In the genomic region with DNA sequence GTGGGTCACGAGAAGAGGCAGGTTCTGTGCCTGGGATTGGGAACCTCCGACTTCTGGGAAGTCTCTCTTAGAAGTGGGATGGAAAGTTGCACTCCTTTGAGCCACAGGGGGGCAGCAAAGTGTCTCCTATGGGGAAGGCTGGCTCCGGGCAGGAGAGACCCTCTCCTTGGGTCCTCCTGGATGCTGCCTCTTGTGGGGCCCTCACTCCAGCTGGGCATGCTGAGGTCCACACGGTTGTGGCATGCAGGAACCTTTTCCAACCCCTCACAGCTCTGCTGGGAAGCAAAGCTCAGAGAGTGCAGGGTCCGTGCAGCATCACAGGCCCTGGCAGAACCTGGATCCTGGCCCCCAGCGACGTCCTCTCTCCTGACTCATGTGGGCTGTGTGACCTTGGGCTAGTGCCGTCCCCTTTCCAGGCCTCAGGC, we compare ENCODE assay signal across 8 cellular contexts. TPM values are rescaled to one million over a fixed set of nuclear protein-coding genes. Genes with fewer than 3 reads are reported as not detected.
A peak's percentile ranks its signal among the peaks of the same experiment; 100 is the strongest.
DNase-seq lines count a peak whose midpoint lies in the region; ATAC-seq and TF ChIP-seq lines count a peak whose summit lies in the region.

No MANE protein-coding gene starts in this region.

- TF ChIP-seq RAD21 in HCT116 (IDR thresholded peaks at IDR 0.05; ENCODE audit: low read depth), result peak; percentile 81

- H3K36me3 ChIP-seq in HCT116 (ENCODE audit: control insufficient read depth in 1 of 2, insufficient read depth in 2 of 2, low read length in 2 of 2) (no peaks in the 10 kb centered on the region), Peyer's patch (no peaks in the 10 kb centered on the region), fibroblast of lung (ENCODE audit: control insufficient read depth, insufficient read depth, low read length) (no peaks in the 10 kb centered on the region), psoas muscle (ENCODE audit: insufficient read depth in 1 of 2, low read depth in 1 of 2) (no peaks in the 10 kb centered on the region)

- DNase-seq in CD14-positive monocyte (ENCODE audit: low spot score) (no peak), HCT116 (ENCODE audit: low read depth, low spot score) (no peak), Peyer's patch (no peak), fibroblast of lung (ENCODE audit: low read depth in 2 of 2) (peak; percentile 21 to 35), psoas muscle (no peak), SKM-1 treated with dmso at 0.1 percent for 144 hours (lab: John Stamatoyannopoulos, UW; ENCODE audit: unreplicated experiment) (no peak)

- CTCF ChIA-PET in HCT116 (lab: Charles Lee), result no interaction called here

- BruUV-seq in HCT116 (replicated peaks; lab: Mats Ljungman, UMichigan), result no TSS peak

- no peak overlapping the region for H3K27ac Mint-ChIP-seq in CD14-positive monocyte

- H3K79me2 ChIP-seq in HCT116 (ENCODE audit: insufficient read depth, low read length) (no peaks in the 10 kb centered on the region), fibroblast of lung (ENCODE audit: control insufficient read depth, insufficient read depth, low read length) (no peaks in the 10 kb centered on the region)

- H3K36me3 Mint-ChIP-seq in CD14-positive monocyte, result no peaks in the 10 kb centered on the region

- H3K4me2 ChIP-seq in HCT116 (ENCODE audit: low read length) (no peak overlapping the region), fibroblast of lung (ENCODE audit: extremely low read depth, insufficient read depth, low read length) (no peak overlapping the region)

- H3K27me3 Mint-ChIP-seq in CD14-positive monocyte (ENCODE audit: low read depth in 3 of 3), result peaks cover 2 to 7% (median 7%) of the 10 kb centered on the region in 3 donors

- WGBS in psoas muscle, 3 donors, result 21 to 34% (median 23%) methylated on average over 8 of the region's 8 CpGs

- POLR2A ChIA-PET in HCT116 (lab: Charles Lee), result no interaction called here

- no peaks in the 10 kb centered on the region for H3K4me1 Mint-ChIP-seq in CD14-positive monocyte

- no peak overlapping the region for H3K27ac ChIP-seq in HCT116 (ENCODE audit: low read depth, low read length)
- no peak overlapping the region for H3K27ac ChIP-seq in Peyer's patch
- H3K27ac ChIP-seq in fibroblast of lung (ENCODE audit: insufficient read depth, low read length), result no peak overlapping the region
- H3K27ac ChIP-seq in psoas muscle, result no peak overlapping the region

- H3K9me3 Mint-ChIP-seq in CD14-positive monocyte, result no peaks in the 10 kb centered on the region

- TF ChIP-seq CTCF in CD14-positive monocyte (IDR thresholded peaks at IDR 0.05) (peak; percentile 79), HCT116 (IDR thresholded peaks at IDR 0.05 in 2 of 3, conservative IDR thresholded peaks at IDR 0.05 in 1 of 3; ENCODE audit: borderline replicate concordance in 1 of 3, insufficient read depth in 1 of 3, low read depth in 2 of 3, low read length in 2 of 3) (peak; percentile 41 to 79 (median 77); a peak in 5 of 6 replicates), Peyer's patch (IDR thresholded peaks at IDR 0.05) (peak in 5 of 6 experiments; percentile 17 to 45 (median 25)), fibroblast of lung (conservative IDR thresholded peaks at IDR 0.05 in 1 of 2, IDR thresholded peaks at IDR 0.05 in 1 of 2; ENCODE audit: low read depth in 1 of 2, low read length in 2 of 2) (peak; percentile 60 to 76), psoas muscle (IDR thresholded peaks at IDR 0.05) (peak; percentile 44)

- H3K4me3 ChIP-seq in HCT116 (replicated peaks in 1 of 2; ENCODE audit: low read depth in 1 of 2, low read length in 2 of 2) (no peak overlapping the region), Peyer's patch (no peak overlapping the region), fibroblast of lung (replicated peaks in 1 of 4; ENCODE audit: control extremely low read depth in 1 of 4, insufficient read depth in 1 of 4, low read depth in 3 of 4, low read length in 4 of 4) (no peak overlapping the region), psoas muscle (no peak overlapping the region)

- peak overlapping the region in 1 of 2 donors; percentile 41 for H3K4me3 Mint-ChIP-seq in CD14-positive monocyte

- H3K9me3 ChIP-seq in HCT116 (ENCODE audit: control insufficient read depth in 1 of 2, insufficient read depth in 1 of 2, low read depth in 1 of 2, low read length in 2 of 2) (no peaks in the 10 kb centered on the region), Peyer's patch (no peaks in the 10 kb centered on the region), fibroblast of lung (ENCODE audit: control insufficient read depth, insufficient read depth, low read depth, low read length) (no peaks in the 10 kb centered on the region), psoas muscle (no peaks in the 10 kb centered on the region)

- no peaks in the 10 kb centered on the region for H3K4me1 ChIP-seq in HCT116 (ENCODE audit: control insufficient read depth in 1 of 2, insufficient read depth in 2 of 2, low read length in 2 of 2)
- H3K4me1 ChIP-seq in Peyer's patch, result no peaks in the 10 kb centered on the region
- no peaks in the 10 kb centered on the region for H3K4me1 ChIP-seq in fibroblast of lung (ENCODE audit: control insufficient read depth, extremely low read depth, insufficient read depth, low read length)
- H3K4me1 ChIP-seq in psoas muscle, result no peaks in the 10 kb centered on the region

- H3K27me3 ChIP-seq in HCT116 (ENCODE audit: insufficient read depth, low read length), result no peaks in the 10 kb centered on the region
- H3K27me3 ChIP-seq in Peyer's patch, result no peaks in the 10 kb centered on the region
- no peaks in the 10 kb centered on the region for H3K27me3 ChIP-seq in fibroblast of lung (ENCODE audit: control insufficient read depth, insufficient read depth, low read length)
- peaks cover 0 to 20% (median 2%) of the 10 kb centered on the region in 3 donors for H3K27me3 ChIP-seq in psoas muscle (ENCODE audit: insufficient read depth in 3 of 3, low read length in 2 of 3)

- H3K9ac ChIP-seq in HCT116 (ENCODE audit: low read length) (no peak overlapping the region), fibroblast of lung (ENCODE audit: insufficient read depth, low read length) (no peak overlapping the region)

- RAD21 ChIA-PET in HCT116 (lab: Charles Lee; ENCODE audit: low non-redundant PET in 1 of 2, low total read pairs in 2 of 2, uncharacterized antibody in 2 of 2, unreplicated experiment in 2 of 2), result no interaction called here

- intact Hi-C loops in CD14-positive monocyte (cut with micrococcal nuclease) (no loop called here), HCT116 (cut with micrococcal nuclease) (loop anchor here (1.0 kb wide), 1 partner anchor 473 kb away; no protein-coding TSS in a partner anchor), psoas muscle (cut with DNase I) (no loop called here)

- H4K20me1 ChIP-seq in HCT116 (ENCODE audit: insufficient read depth) (no peaks in the 10 kb centered on the region), fibroblast of lung (ENCODE audit: control insufficient read depth, extremely low read depth, insufficient read depth, low read length) (no peaks in the 10 kb centered on the region)

- peak; percentile 91 for ATAC-seq in HCT116
- no peak for ATAC-seq in psoas muscle
- no peak for ATAC-seq in HG02973 (IDR thresholded peaks at IDR 0.05; ENCODE audit: unreplicated experiment)
- no peak for ATAC-seq in GM21360 (IDR thresholded peaks at IDR 0.05; ENCODE audit: unreplicated experiment)

- H2AFZ ChIP-seq in HCT116 (ENCODE audit: low read depth, low read length, poor library complexity, severe bottlenecking) (no peak overlapping the region), fibroblast of lung (ENCODE audit: low read length) (no peak overlapping the region)

- TF ChIP-seq POLR2A in HCT116 (IDR thresholded peaks at IDR 0.05; ENCODE audit: borderline replicate concordance, extremely low read depth, insufficient read depth, insufficient read length) (no peak), Peyer's patch (IDR thresholded peaks at IDR 0.05) (no peak)

- H3K9me2 ChIP-seq in HCT116 (ENCODE audit: insufficient read depth), result no peaks in the 10 kb centered on the region

TF ChIP-seq in HCT116, 20 proteins besides CTCF, POLR2A, EP300 and RAD21:
- TF ChIP-seq MAX (IDR thresholded peaks at IDR 0.05) (no peak), JUND (IDR thresholded peaks at IDR 0.05) (no peak), EGR1 (IDR thresholded peaks at IDR 0.05; ENCODE audit: low read depth) (no peak), CEBPB (IDR thresholded peaks at IDR 0.05; ENCODE audit: low read depth) (no peak), POLR2AphosphoS5 (IDR thresholded peaks at IDR 0.05; ENCODE audit: low read depth, low read length) (no peak)

RNA-seq across cellular contexts. Expression of gene SDSL, which starts 17.4 kb away (rescaled TPM):
- 10 to 100 TPM in 1 of 2 donors, 1 to 10 TPM in 1; 6.5 to 10.0 TPM for polyA plus RNA-seq in CD14-positive monocyte
- 19.1 TPM for total RNA-seq in HCT116 (2021; ENCODE audit: unreplicated experiment)
- 22.7 and 25.5 TPM in 2 replicates for polyA plus RNA-seq in HCT116 (2012)
- 10 to 100 TPM in 3 of 4 donors, 1 to 10 TPM in 1; 7.5 to 21.5 (median 11.4) TPM for total RNA-seq in Peyer's patch
- 10.0 and 12.4 TPM in 2 replicates for total RNA-seq in fibroblast of lung
- polyA plus RNA-seq in fibroblast of lung, result 5.1 and 5.6 TPM in 2 replicates
- 8.0 and 10.3 TPM in 2 replicates for polyA plus RNA-seq in fibroblast of lung (2012)
- 3.3 and 5.0 TPM in 2 replicates for polyA minus RNA-seq in fibroblast of lung (ENCODE audit: low replicate concordance)
- total RNA-seq in psoas muscle, result 1 to 10 TPM in 2 of 4 donors, under 1 TPM in 2; 0.89 to 6.0 (median 2.2) TPM
- 1 to 10 TPM in 1 of 3 donors, under 1 TPM in 2; 0.48 to 2.1 (median 0.53) TPM for polyA plus RNA-seq in psoas muscle

RNA-seq across cellular contexts. Expression of gene LHX5, which starts 32.1 kb away (rescaled TPM):
- polyA plus RNA-seq in CD14-positive monocyte, result not detected
- 2.4 TPM for total RNA-seq in HCT116 (2021; ENCODE audit: unreplicated experiment)
- polyA plus RNA-seq in HCT116 (2012), result 1.2 and 1.3 TPM in 2 replicates
- total RNA-seq in Peyer's patch, result not detected
- total RNA-seq in fibroblast of lung, result not detected in 2 replicates
- polyA plus RNA-seq in fibroblast of lung, result not detected in 2 replicates
- polyA plus RNA-seq in fibroblast of lung (2012), result not detected in 2 replicates
- not detected in 2 replicates for polyA minus RNA-seq in fibroblast of lung (ENCODE audit: low replicate concordance)
- not detected for total RNA-seq in psoas muscle
- not detected for polyA plus RNA-seq in psoas muscle

RNA-seq across cellular contexts. Expression of gene SDS, which starts 35.9 kb away (rescaled TPM):
- polyA plus RNA-seq in CD14-positive monocyte, result 1 to 10 TPM in 1 of 2 donors, under 1 TPM in 1; 0.89 to 1.1 TPM
- total RNA-seq in HCT116 (2021; ENCODE audit: unreplicated experiment), result not detected
- 0.09 and 0.17 TPM in 2 replicates for polyA plus RNA-seq in HCT116 (2012)
- not detected for total RNA-seq in Peyer's patch
- not detected in 2 replicates for total RNA-seq in fibroblast of lung
- polyA plus RNA-seq in fibroblast of lung, result not detected in 2 replicates
- polyA plus RNA-seq in fibroblast of lung (2012), result not detected in 2 replicates
- polyA minus RNA-seq in fibroblast of lung (ENCODE audit: low replicate concordance), result not detected in 2 replicates
- total RNA-seq in psoas muscle, result under 1 TPM in 2 of 4 donors, not detected in 2; 0.63 to 0.91 TPM
- polyA plus RNA-seq in psoas muscle, result under 1 TPM in 2 of 3 donors, not detected in 1; 0.05 to 0.13 TPM

Comparison
In these comparisons a context has a peak if more than half of its experiments do, and no peak if none do; other contexts are left out.
1. DNase-seq: peak in fibroblast of lung (2 of 2); none in CD14-positive monocyte (single experiment), HCT116 (single experiment), Peyer's patch (0 of 3), psoas muscle (0 of 2) and SKM-1 treated with dmso at 0.1 percent for 144 hours (single experiment).
2. CTCF ChIP-seq: peak in every context shown above with its lines; median percentile 79 in CD14-positive monocyte; 77 in HCT116; 68 in fibroblast of lung; 44 in psoas muscle; 25 in Peyer's patch.